8 cellular contexts compared by ENCODE assay signal in genomic region chr3:177197934-177198484, GRCh38. TPM values are rescaled to one million over a fixed set of nuclear protein-coding genes. Genes with fewer than 3 reads are reported as not detected.
DNase-seq lines count a peak whose midpoint lies in the region; ATAC-seq and TF ChIP-seq lines count a peak whose summit lies in the region.

No MANE protein-coding gene starts in this region.

- H3K27me3 Mint-ChIP-seq in naive thymus-derived CD4-positive, alpha-beta T cell = peaks cover 0 to 2% (median 0%) of the 10 kb centered on the region in 5 donors

- peak overlapping the region; percentile 67 to 86 (median 82) for H3K4me3 Mint-ChIP-seq in naive thymus-derived CD4-positive, alpha-beta T cell

- POLR2A ChIA-PET in naive thymus-derived CD4-positive, alpha-beta T cell (lab: Charles Lee) = interaction anchor here (0.6 to 9.7 kb wide), 26 partner anchors 11 to 400 kb away, joined by 3 to 204 read pairs (median 4); no protein-coding TSS in a partner anchor

- intact Hi-C loops in naive thymus-derived CD4-positive, alpha-beta T cell (cut with micrococcal nuclease) = loop anchor here (1.0 to 10.0 kb wide), 19 partner anchors 27 to 1949 kb away; partner anchors contain the start of gene PIK3CA (in 2 of the 2)

- no peaks in the 10 kb centered on the region for H3K9me3 ChIP-seq in naive thymus-derived CD4-positive, alpha-beta T cell (ENCODE audit: control insufficient read depth in 2 of 3, low read length in 3 of 3)

- ATAC-seq in naive thymus-derived CD4-positive, alpha-beta T cell = no peak

- in situ Hi-C loops in G401 (cut with HindIII; ENCODE audit: low sequenced_read_pairs) = no loop called here

- no peak for TF ChIP-seq CTCF in choroid plexus epithelial cell (conservative IDR thresholded peaks at IDR 0.05; ENCODE audit: low read depth, low read length)

- CTCF ChIA-PET in naive thymus-derived CD4-positive, alpha-beta T cell (lab: Charles Lee) = interaction anchor here (0.5 to 4.1 kb wide), 7 partner anchors 51 to 404 kb away, joined by 3 to 36 read pairs (median 3); no protein-coding TSS in a partner anchor

- H3K4me3 ChIP-seq in choroid plexus epithelial cell (ENCODE audit: low read depth, low read length) = peak overlapping the region; percentile 33
- peak overlapping the region; percentile 43 for H3K4me3 ChIP-seq in naive thymus-derived CD4-positive, alpha-beta T cell (ENCODE audit: low read length)

- peaks cover 32 to 70% (median 65%) of the 10 kb centered on the region in 7 donors for H3K4me1 Mint-ChIP-seq in naive thymus-derived CD4-positive, alpha-beta T cell

- peak overlapping the region; percentile 84 to 98 (median 90) for H3K27ac Mint-ChIP-seq in naive thymus-derived CD4-positive, alpha-beta T cell

- peak overlapping the region; percentile 76 for H3K27ac ChIP-seq in naive thymus-derived CD4-positive, alpha-beta T cell (ENCODE audit: low read depth, low read length)

- peaks cover 38 to 50% of the 10 kb centered on the region in 2 donors for H3K4me1 ChIP-seq in naive thymus-derived CD4-positive, alpha-beta T cell (ENCODE audit: control insufficient read depth in 2 of 2, insufficient read depth in 2 of 2, low read length in 2 of 2)

- peaks cover 0 to 3% (median 0%) of the 10 kb centered on the region in 3 experiments for H3K36me3 ChIP-seq in naive thymus-derived CD4-positive, alpha-beta T cell (ENCODE audit: control insufficient read depth in 2 of 3, insufficient read depth in 3 of 3, low read length in 3 of 3)

- peak; percentile 56 for DNase-seq in G401 (ENCODE audit: low spot score)
- DNase-seq in NCI-H1092 treated with DMSO at 0.1 percent for 48 hours (lab: John Stamatoyannopoulos, UW) = peak; percentile 63
- DNase-seq in choroid plexus epithelial cell (ENCODE audit: low read depth) = peak; percentile 36
- DNase-seq in naive thymus-derived CD4-positive, alpha-beta T cell = peak in 6 of 9 donors; percentile 23 to 46 (median 37)
- no peak for DNase-seq in NOMO-1 treated with dmso at 0.1 percent for 144 hours (lab: John Stamatoyannopoulos, UW; ENCODE audit: unreplicated experiment)
- DNase-seq in dedifferentiated amniotic fluid mesenchymal stem cell (ENCODE audit: extremely low spot score) = no peak
- DNase-seq in stimulated activated CD4-positive, alpha-beta T cell treated with anti-CD3 and anti-CD28 coated beads, Interleukin-4, amount 100 ng/mL, for 1 hour = no peak
- DNase-seq in glomerular visceral epithelial cell (ENCODE audit: extremely low spot score) = no peak

- H3K36me3 Mint-ChIP-seq in naive thymus-derived CD4-positive, alpha-beta T cell = peaks cover 0 to 18% (median 5%) of the 10 kb centered on the region in 5 donors

- no peaks in the 10 kb centered on the region for H3K27me3 ChIP-seq in naive thymus-derived CD4-positive, alpha-beta T cell (ENCODE audit: control insufficient read depth in 2 of 2, insufficient read depth in 2 of 2, low read length in 2 of 2)

- H3K9me3 Mint-ChIP-seq in naive thymus-derived CD4-positive, alpha-beta T cell = peaks cover 0 to 5% (median 0%) of the 10 kb centered on the region in 11 donors

RNA-seq across cellular contexts. Expression of gene TBL1XR1, which starts 0.7 kb away (rescaled TPM):
- total RNA-seq in G401 (2014; rRNA removed; shearing (Covaris generic)) = 49.7 and 68.1 TPM in 2 replicates
- 100 to 1,000 TPM in 4 of 5 experiments, 10 to 100 TPM in 1; 98.9 to 173 (median 133) TPM for total RNA-seq in naive thymus-derived CD4-positive, alpha-beta T cell
- 10 to 100 TPM; 20.8 to 25.5 TPM for polyA plus RNA-seq in naive thymus-derived CD4-positive, alpha-beta T cell

Comparison
In these comparisons a context has a peak if more than half of its experiments do, and no peak if none do; other contexts are left out.
1. DNase-seq: peak in G401 (single experiment), NCI-H1092 treated with DMSO at 0.1 percent for 48 hours (single experiment), choroid plexus epithelial cell (single experiment) and naive thymus-derived CD4-positive, alpha-beta T cell (6 of 9); none in NOMO-1 treated with dmso at 0.1 percent for 144 hours (single experiment), dedifferentiated amniotic fluid mesenchymal stem cell (single experiment), stimulated activated CD4-positive, alpha-beta T cell treated with anti-CD3 and anti-CD28 coated beads, Interleukin-4, amount 100 ng/mL, for 1 hour (single experiment) and glomerular visceral epithelial cell (single experiment).